ENCODE assay signal across 8 cellular contexts in the genomic region with DNA sequence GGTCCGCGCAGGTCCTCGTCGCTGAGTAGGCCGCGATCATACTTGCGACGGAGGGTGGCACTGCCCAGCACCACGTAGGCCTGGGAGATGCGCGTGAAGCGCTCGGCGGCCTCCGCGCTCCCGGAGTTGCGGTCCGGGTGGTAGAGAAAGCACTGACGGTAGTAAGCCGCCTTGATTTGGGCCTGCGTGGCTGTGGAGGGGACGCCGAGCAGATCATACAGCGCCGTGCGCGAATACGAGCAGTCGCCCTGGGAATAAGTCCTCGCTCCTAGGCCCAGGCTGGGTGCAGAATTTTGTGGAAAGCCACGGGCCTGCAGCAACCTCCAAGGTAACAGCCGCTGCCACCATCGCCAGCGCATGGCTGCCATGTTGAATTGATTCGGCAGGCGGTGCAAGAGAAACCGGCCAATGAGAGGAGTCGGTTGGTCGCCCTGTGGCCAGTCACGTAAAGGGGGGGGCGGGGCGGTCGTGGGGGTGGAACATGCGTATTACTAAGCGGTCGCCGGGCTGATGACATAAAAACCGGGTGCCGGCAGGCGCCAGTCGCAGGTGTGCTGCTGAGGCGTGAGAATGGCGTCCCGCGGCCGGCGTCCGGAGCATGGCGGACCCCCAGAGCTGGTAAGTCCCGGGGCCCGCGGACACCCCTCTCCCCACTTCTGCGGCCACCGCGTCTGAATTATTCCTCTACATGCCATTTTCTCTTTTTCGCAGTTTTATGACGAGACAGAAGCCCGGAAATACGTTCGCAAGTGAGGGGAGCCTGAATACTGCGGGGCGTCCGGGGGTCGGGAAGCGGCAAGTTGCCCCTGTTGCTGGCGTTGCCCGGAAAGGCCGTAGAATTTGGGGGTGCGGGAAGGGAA. TPM values are rescaled to one million over a fixed set of nuclear protein-coding genes. Genes with fewer than 3 reads are reported as not detected.
DNase-seq lines count a peak whose midpoint lies in the region; ATAC-seq and TF ChIP-seq lines count a peak whose summit lies in the region.

A gene with protein sequence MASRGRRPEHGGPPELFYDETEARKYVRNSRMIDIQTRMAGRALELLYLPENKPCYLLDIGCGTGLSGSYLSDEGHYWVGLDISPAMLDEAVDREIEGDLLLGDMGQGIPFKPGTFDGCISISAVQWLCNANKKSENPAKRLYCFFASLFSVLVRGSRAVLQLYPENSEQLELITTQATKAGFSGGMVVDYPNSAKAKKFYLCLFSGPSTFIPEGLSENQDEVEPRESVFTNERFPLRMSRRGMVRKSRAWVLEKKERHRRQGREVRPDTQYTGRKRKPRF (plus strand): TSS at position 542 of the 860 bp plus-strand sequence. CDS start 29 bp downstream, at position 571.
A gene (minus strand): TSS at position 398 of the 860 bp plus-strand sequence. CDS start 30 bp downstream, at position 368.

- peak; percentile 77 for ATAC-seq in GM21526 (IDR thresholded peaks at IDR 0.05; ENCODE audit: low FRiP score, unreplicated experiment)
- peak; percentile 99 for ATAC-seq in mucosa of descending colon

- intact Hi-C loops in mucosa of descending colon (cut with DNase I, micrococcal nuclease) = no loop called here

- H3K27me3 ChIP-seq in OCI-LY1 (ENCODE audit: insufficient read depth, low read length) = no peaks in the 10 kb centered on the region

- no peak for TF ChIP-seq CTCF in OCI-LY1 (IDR thresholded peaks at IDR 0.05; ENCODE audit: low read length)
- TF ChIP-seq CTCF in epithelial cell of esophagus (IDR thresholded peaks at IDR 0.05; ENCODE audit: insufficient read depth, low read depth, low read length, missing control alignments) = no peak
- no peak for TF ChIP-seq CTCF in mucosa of descending colon (IDR thresholded peaks at IDR 0.05)

- peak within 1 kb of the TSS; percentile 85 for H3K4me3 ChIP-seq in OCI-LY1 (ENCODE audit: low read depth, low read length, poor library complexity, severe bottlenecking)
- H3K4me3 ChIP-seq in epithelial cell of esophagus (ENCODE audit: low read length) = peak within 1 kb of the TSS; percentile 98
- H3K4me3 ChIP-seq in mucosa of descending colon = peak within 1 kb of the TSS; percentile 82

- DNase-seq in DMS 273 (lab: John Stamatoyannopoulos, UW; ENCODE audit: unreplicated experiment) (peak; percentile 99), HuH-7 (ENCODE audit: low spot score) (peak; percentile 99), activated T-cell treated with anti-CD3 and anti-CD28 coated beads for 1 hour (ENCODE audit: low read depth) (peak; percentile 97), epithelial cell of esophagus (ENCODE audit: low read depth) (peak; percentile 99), mucosa of descending colon (peak; percentile 97 to 99 (median 99))
- DNase-seq in stimulated activated CD8-positive, alpha-beta memory T cell treated with anti-CD3 and anti-CD28 coated beads, Interleukin-4, amount 100 ng/mL, for 1 hour (ENCODE audit: low read depth in 2 of 2, low spot score in 1 of 2) = peak; percentile 93 to 95

- H3K27ac ChIP-seq in OCI-LY1 (ENCODE audit: low read depth, low read length, poor library complexity, severe bottlenecking) = peak within 1 kb of the TSS; percentile 26

- H3K36me3 ChIP-seq in OCI-LY1 (ENCODE audit: insufficient read depth, low read length) (peaks cover 56% of the 10 kb centered on the region), mucosa of descending colon (ENCODE audit: low read depth) (no peaks in the 10 kb centered on the region)

- no peaks in the 10 kb centered on the region for H4K20me1 ChIP-seq in OCI-LY1 (ENCODE audit: insufficient read depth, low read length)

- no peaks in the 10 kb centered on the region for H3F3A ChIP-seq in OCI-LY1 (ENCODE audit: insufficient read depth, low read length)

- H3K4me1 ChIP-seq in OCI-LY1 (ENCODE audit: insufficient read depth, low read length, severe bottlenecking) (peaks cover 36% of the 10 kb centered on the region), mucosa of descending colon (ENCODE audit: low read depth) (peaks cover 26% of the 10 kb centered on the region)

- no peaks in the 10 kb centered on the region for H3K9me2 ChIP-seq in OCI-LY1 (ENCODE audit: low read depth, low read length)

- H3K9me3 ChIP-seq in OCI-LY1 (ENCODE audit: low read length) (no peaks in the 10 kb centered on the region), mucosa of descending colon (no peaks in the 10 kb centered on the region)

- H3K4me2 ChIP-seq in OCI-LY1 (ENCODE audit: low read length) = peak within 1 kb of the TSS; percentile 74

- peaks cover 33% of the 10 kb centered on the region for H3K79me2 ChIP-seq in OCI-LY1 (ENCODE audit: insufficient read depth, low read length)

- H2AFZ ChIP-seq in OCI-LY1 (ENCODE audit: low read length) = no peak within 1 kb of the TSS

- H3K9ac ChIP-seq in OCI-LY1 (ENCODE audit: low read length) = peak within 1 kb of the TSS; percentile 90

RNA-seq across cellular contexts. Expression of the first gene that starts in this region (rescaled TPM):
- total RNA-seq in mucosa of descending colon = 10 to 100 TPM; 38.4 to 61.2 (median 43.0) TPM

RNA-seq across cellular contexts. Expression of the second gene that starts in this region (rescaled TPM):
- 10 to 100 TPM in 2 of 3 donors, 1 to 10 TPM in 1; 8.7 to 10.5 (median 10.2) TPM for total RNA-seq in mucosa of descending colon

Comparison
In these comparisons a context has a peak if more than half of its experiments do, and no peak if none do; other contexts are left out.
1. Peak in every context shown above with its lines: DNase-seq, ATAC-seq, H3K4me3 ChIP-seq and H3K27ac ChIP-seq.